17 cellular contexts compared by ENCODE assay signal in genomic region chr1:119448112-119448511, GRCh38. TPM values are rescaled to one million over a fixed set of nuclear protein-coding genes. Genes with fewer than 3 reads are reported as not detected.
A peak's percentile ranks its signal among the peaks of the same experiment; 100 is the strongest.
DNase-seq lines count a peak whose midpoint lies in the region; ATAC-seq and TF ChIP-seq lines count a peak whose summit lies in the region.
"Had no signal": no experiment of that assay in that cellular context is flagged by ENCODE, and none has a peak within 500 bp of the region (broad histone marks: within the 10 kb centered on the region; RNA-seq: fewer than 3 reads in every experiment).

No MANE protein-coding gene starts in this region.

- H3K4me3 Mint-ChIP-seq in naive thymus-derived CD4-positive, alpha-beta T cell, result no peak overlapping the region
- H3K4me3 Mint-ChIP-seq: nephron progenitor cell had no signal

- H3K9me3 Mint-ChIP-seq in naive thymus-derived CD4-positive, alpha-beta T cell, result peaks cover 0 to 5% (median 0%) of the 10 kb centered on the region in 11 donors
- H3K9me3 Mint-ChIP-seq: nephron progenitor cell had no signal

- no peak overlapping the region for H3K27ac ChIP-seq in naive thymus-derived CD4-positive, alpha-beta T cell (ENCODE audit: low read depth, low read length)
- H3K27ac ChIP-seq: gastroesophageal sphincter, left lung, thoracic aorta had no signal

- no peak overlapping the region for H3K4me3 ChIP-seq in MG63
- H3K4me3 ChIP-seq in choroid plexus epithelial cell (ENCODE audit: low read depth, low read length), result no peak overlapping the region
- no peak overlapping the region for H3K4me3 ChIP-seq in retinal pigment epithelial cell (ENCODE audit: low read length)
- no peak overlapping the region for H3K4me3 ChIP-seq in naive thymus-derived CD4-positive, alpha-beta T cell (ENCODE audit: low read length)
- H3K4me3 ChIP-seq: gastroesophageal sphincter, left lung, thoracic aorta had no signal

- H3K27me3 ChIP-seq in MG63, result 0 out of 2 replicates have a peak, but pooled peaks cover 3% of the 10 kb centered on the region
- no peaks in the 10 kb centered on the region for H3K27me3 ChIP-seq in naive thymus-derived CD4-positive, alpha-beta T cell (ENCODE audit: control insufficient read depth in 2 of 2, insufficient read depth in 2 of 2, low read length in 2 of 2)
- H3K27me3 ChIP-seq: gastroesophageal sphincter, left lung had no signal

- TF ChIP-seq CTCF in choroid plexus epithelial cell (conservative IDR thresholded peaks at IDR 0.05; ENCODE audit: low read depth, low read length), result peak; percentile 28
- peak; percentile 15 for TF ChIP-seq CTCF in retinal pigment epithelial cell (conservative IDR thresholded peaks at IDR 0.05; ENCODE audit: low read depth, low read length)

- H3K4me1 Mint-ChIP-seq in naive thymus-derived CD4-positive, alpha-beta T cell, result no peaks in the 10 kb centered on the region

- no peak for ATAC-seq in naive thymus-derived CD4-positive, alpha-beta T cell
- no peak for ATAC-seq in HG03196 (IDR thresholded peaks at IDR 0.05; ENCODE audit: unreplicated experiment)
- ATAC-seq: gastroesophageal sphincter, left lung had no signal

- peak; percentile 15 for DNase-seq in DMS 273 (lab: John Stamatoyannopoulos, UW; ENCODE audit: unreplicated experiment)
- no peak for DNase-seq in DMS 273 treated with DMSO at 0.1 percent for 48 hours (lab: John Stamatoyannopoulos, UW)
- DNase-seq in MG63, result peak; percentile 14
- DNase-seq in choroid plexus epithelial cell (ENCODE audit: low read depth), result no peak
- no peak for DNase-seq in retinal pigment epithelial cell (ENCODE audit: low read depth)
- no peak for DNase-seq in naive thymus-derived CD4-positive, alpha-beta T cell
- no peak for DNase-seq in CD1c-positive myeloid dendritic cell (ENCODE audit: extremely low spot score)
- DNase-seq: 8988T, GOT3, left lung, NCI-H1092 treated with DMSO at 0.1 percent for 48 hours, NCI-H524 treated with DMSO at 0.1 percent for 48 hours, nephron progenitor cell, SIG-M5 had no signal

- H3K4me1 ChIP-seq in naive thymus-derived CD4-positive, alpha-beta T cell (ENCODE audit: control insufficient read depth in 2 of 2, insufficient read depth in 2 of 2, low read length in 2 of 2), result no peaks in the 10 kb centered on the region
- H3K4me1 ChIP-seq: gastroesophageal sphincter, left lung had no signal

- POLR2A ChIA-PET in naive thymus-derived CD4-positive, alpha-beta T cell (lab: Charles Lee), result no interaction called here

- H3K36me3 Mint-ChIP-seq in naive thymus-derived CD4-positive, alpha-beta T cell, result no peaks in the 10 kb centered on the region

- no peaks in the 10 kb centered on the region for H3K36me3 ChIP-seq in MG63
- no peaks in the 10 kb centered on the region for H3K36me3 ChIP-seq in naive thymus-derived CD4-positive, alpha-beta T cell (ENCODE audit: control insufficient read depth in 2 of 3, insufficient read depth in 3 of 3, low read length in 3 of 3)
- H3K36me3 ChIP-seq: gastroesophageal sphincter, left lung, thoracic aorta had no signal

- peaks cover 0 to 15% (median 13%) of the 10 kb centered on the region in 5 donors for H3K27me3 Mint-ChIP-seq in naive thymus-derived CD4-positive, alpha-beta T cell

- no peaks in the 10 kb centered on the region for H3K9me3 ChIP-seq in MG63
- no peaks in the 10 kb centered on the region for H3K9me3 ChIP-seq in naive thymus-derived CD4-positive, alpha-beta T cell (ENCODE audit: control insufficient read depth in 2 of 3, low read length in 3 of 3)
- H3K9me3 ChIP-seq: gastroesophageal sphincter, left lung, thoracic aorta had no signal

- CTCF ChIA-PET in naive thymus-derived CD4-positive, alpha-beta T cell (lab: Charles Lee), result no interaction called here

- H3K27ac Mint-ChIP-seq in naive thymus-derived CD4-positive, alpha-beta T cell, result no peak overlapping the region
- H3K27ac Mint-ChIP-seq: nephron progenitor cell had no signal

- intact Hi-C loops in naive thymus-derived CD4-positive, alpha-beta T cell (cut with micrococcal nuclease), result no loop called here

RNA-seq across cellular contexts. Expression of gene HSD3B2, which starts 33.2 kb away (rescaled TPM):
- not detected in 2 replicates for total RNA-seq in MG63 (2014; rRNA removed; shearing (Covaris generic); ENCODE audit: low replicate concordance)
- total RNA-seq in naive thymus-derived CD4-positive, alpha-beta T cell, result not detected
- not detected for polyA plus RNA-seq in naive thymus-derived CD4-positive, alpha-beta T cell
- total RNA-seq: gastroesophageal sphincter, left lung, thoracic aorta had no signal

RNA-seq across cellular contexts. Expression of gene HSD3B1, which starts 58.9 kb away (rescaled TPM):
- not detected in 2 replicates for total RNA-seq in MG63 (2014; rRNA removed; shearing (Covaris generic); ENCODE audit: low replicate concordance)
- total RNA-seq in naive thymus-derived CD4-positive, alpha-beta T cell, result not detected
- not detected for polyA plus RNA-seq in naive thymus-derived CD4-positive, alpha-beta T cell
- total RNA-seq: gastroesophageal sphincter, left lung, thoracic aorta had no signal

Comparison
In these comparisons a context has a peak if more than half of its experiments do, and no peak if none do; other contexts are left out.
1. DNase-seq: peak in DMS 273 (single experiment) and MG63 (single experiment); none in DMS 273 treated with DMSO at 0.1 percent for 48 hours (single experiment), choroid plexus epithelial cell (single experiment), retinal pigment epithelial cell (single experiment), naive thymus-derived CD4-positive, alpha-beta T cell (0 of 9) and CD1c-positive myeloid dendritic cell (single experiment).